In the genomic region with DNA sequence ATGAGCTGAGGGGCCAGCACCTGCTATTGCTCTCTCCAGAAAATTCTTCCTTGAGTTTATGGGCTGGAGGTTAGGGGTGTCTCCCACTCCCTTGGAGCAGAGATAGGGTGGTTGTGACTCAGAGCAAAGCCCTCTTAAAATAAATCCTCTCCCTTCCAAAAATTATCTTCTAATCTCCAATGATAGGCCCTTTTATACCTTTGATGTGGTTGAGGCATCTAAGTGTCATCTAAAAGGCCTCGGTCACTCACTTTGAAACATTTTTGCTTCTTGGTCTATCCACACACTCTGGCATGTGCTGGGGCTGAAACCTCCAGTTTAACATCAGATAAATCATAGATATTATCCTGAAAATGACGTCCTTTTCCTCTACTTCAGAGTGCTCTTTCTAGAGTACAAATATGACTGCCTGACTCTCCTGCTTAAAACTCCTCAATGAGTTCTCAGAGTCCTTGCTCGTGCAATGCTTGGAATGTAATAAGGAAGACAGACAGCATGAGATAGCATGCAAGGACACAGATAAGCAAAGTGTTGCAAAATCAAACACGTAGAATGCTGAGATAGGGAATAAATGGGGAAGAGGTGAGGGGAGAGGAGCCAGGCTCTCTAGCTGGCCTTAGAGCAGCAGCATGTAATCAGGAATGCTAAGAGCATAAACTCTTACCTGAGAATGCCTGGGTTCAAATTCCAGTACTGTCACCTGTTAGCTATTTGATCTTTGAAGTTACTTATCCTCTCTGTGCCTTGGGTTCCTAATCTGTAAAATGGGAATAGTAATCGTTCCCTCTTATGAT, we compare ENCODE assay signal across 16 cellular contexts.
DNase-seq lines count a peak whose midpoint lies in the region; ATAC-seq, FAIRE-seq and TF ChIP-seq lines count a peak whose summit lies in the region.
"Had no signal": no experiment of that assay in that cellular context is flagged by ENCODE, and none has a peak within 500 bp of the region (broad histone marks: within the 10 kb centered on the region; RNA-seq: fewer than 3 reads in every experiment).

No MANE protein-coding gene starts in this region.

- 59% methylated on average over 5 of the region's 5 CpGs for WGBS in A549 (ENCODE audit: missing lambda C conversion rate)
- WGBS in mesodermal cell (ENCODE audit: insufficient coverage in 2 of 2), 2 experiments = 60 to 61% methylated on average over 3 of the region's 5 CpGs

- H3K4me1 Mint-ChIP-seq in naive thymus-derived CD4-positive, alpha-beta T cell = no peaks in the 10 kb centered on the region
- H3K4me1 Mint-ChIP-seq: activated B cell treated with CpG ODN at 0.5 μM for 24 hours had no signal

- H3K27ac ChIP-seq in A549 = peak overlapping the region; percentile 38 to 57; a peak in 4 of 6 replicates
- peak overlapping the region; percentile 25 for H3K27ac ChIP-seq in mesodermal cell (ENCODE audit: low read depth, low read length, severe bottlenecking)
- H3K27ac ChIP-seq in naive thymus-derived CD4-positive, alpha-beta T cell (ENCODE audit: low read depth, low read length) = no peak overlapping the region
- H3K27ac ChIP-seq: KMS-11 had no signal

- DNase-seq in A549 (ENCODE audit: low read depth in 1 of 2, low spot score in 1 of 2) (no peak), NCI-H226 (peak; percentile 97), erythroblast (lab: John Stamatoyannopoulos, UW) (peak; percentile 55 to 61), NCI-H345 treated with DMSO at 0.1 percent for 48 hours (lab: John Stamatoyannopoulos, UW; ENCODE audit: unreplicated experiment) (no peak), activated gamma-delta T cell treated with Interleukin-2 at 50 U/mL for 16 hours (no peak)
- no peak for DNase-seq in naive thymus-derived CD4-positive, alpha-beta T cell
- DNase-seq in activated CD4-positive, alpha-beta T cell treated with anti-CD3 and anti-CD28 coated beads, Interleukin-2, amount 50 U/mL, for 1 hour = no peak
- DNase-seq: activated B cell treated with CpG ODN at 0.5 μM for 24 hours; activated T-cell treated with anti-CD3 and anti-CD28 coated beads, Interleukin-2, amount 50 U/mL, for 1 hour; NCI-H2029 treated with DMSO at 0.1 percent for 48 hours; nucleus accumbens; stimulated activated CD8-positive, alpha-beta memory T cell treated with anti-CD3 and anti-CD28 coated beads, Interleukin-4, amount 100 ng/mL, for 48 hours had no signal

- FAIRE-seq in A549 (lab: Jason Lieb, UNC) = no peak
- FAIRE-seq: frontal cortex, urothelium cell line had no signal

- peak; percentile 30 to 52; a peak in 4 of 6 replicates for ATAC-seq in A549
- ATAC-seq in naive thymus-derived CD4-positive, alpha-beta T cell = no peak

- POLR2A ChIA-PET in A549 (lab: Yijun Ruan, JAX) = interaction anchor here (2.3 kb wide), 1 partner anchor 374 kb away, joined by 8 read pairs; a partner anchor contains a TSS
- POLR2A ChIA-PET in naive thymus-derived CD4-positive, alpha-beta T cell (lab: Charles Lee) = no interaction called here

- intact Hi-C loops in naive thymus-derived CD4-positive, alpha-beta T cell (cut with micrococcal nuclease) = no loop called here

- H3K4me1 ChIP-seq in A549 (peaks cover 32% of the 10 kb centered on the region), mesodermal cell (ENCODE audit: control insufficient read depth, insufficient read depth, low read length, poor library complexity, severe bottlenecking) (peaks cover 34% of the 10 kb centered on the region)
- no peaks in the 10 kb centered on the region for H3K4me1 ChIP-seq in naive thymus-derived CD4-positive, alpha-beta T cell (ENCODE audit: control insufficient read depth in 2 of 2, insufficient read depth in 2 of 2, low read length in 2 of 2)

- H3K9me3 ChIP-seq in A549 (no peaks in the 10 kb centered on the region), mesodermal cell (ENCODE audit: control insufficient read depth, low read length) (no peaks in the 10 kb centered on the region)
- no peaks in the 10 kb centered on the region for H3K9me3 ChIP-seq in naive thymus-derived CD4-positive, alpha-beta T cell (ENCODE audit: control insufficient read depth in 2 of 3, low read length in 3 of 3)

- H3K4me3 ChIP-seq in A549 = no peak overlapping the region
- no peak overlapping the region for H3K4me3 ChIP-seq in mesodermal cell (ENCODE audit: extremely low read depth, insufficient read depth, low read length, poor library complexity, severe bottlenecking)
- H3K4me3 ChIP-seq in naive thymus-derived CD4-positive, alpha-beta T cell (ENCODE audit: low read length) = no peak overlapping the region

- H3K36me3 ChIP-seq in mesodermal cell (ENCODE audit: control insufficient read depth, insufficient read depth, low read length) = no peaks in the 10 kb centered on the region
- no peaks in the 10 kb centered on the region for H3K36me3 ChIP-seq in naive thymus-derived CD4-positive, alpha-beta T cell (ENCODE audit: control insufficient read depth in 2 of 3, insufficient read depth in 3 of 3, low read length in 3 of 3)

- peak overlapping the region; percentile 25; the same call in 2 of the 3 replicates for H3K4me2 ChIP-seq in A549
- H3K4me2 ChIP-seq: KMS-11 had no signal

- H3K9me3 Mint-ChIP-seq in naive thymus-derived CD4-positive, alpha-beta T cell = no peaks in the 10 kb centered on the region
- H3K9me3 Mint-ChIP-seq: activated B cell treated with CpG ODN at 0.5 μM for 24 hours had no signal

- H3K27ac Mint-ChIP-seq in naive thymus-derived CD4-positive, alpha-beta T cell = no peak overlapping the region
- H3K27ac Mint-ChIP-seq: activated B cell treated with CpG ODN at 0.5 μM for 24 hours had no signal

- TF ChIP-seq POLR2A in A549 (IDR thresholded peaks at IDR 0.05; ENCODE audit: low read length) (no peak), erythroblast (IDR thresholded peaks at IDR 0.05; ENCODE audit: low read length) (no peak)

- TF ChIP-seq CTCF in A549 (IDR thresholded peaks at IDR 0.05) = no peak

- CTCF ChIA-PET in A549 (lab: Yijun Ruan, JAX) = no interaction called here
- CTCF ChIA-PET in naive thymus-derived CD4-positive, alpha-beta T cell (lab: Charles Lee) = no interaction called here

- peaks cover 0 to 18% (median 7%) of the 10 kb centered on the region in 5 donors for H3K27me3 Mint-ChIP-seq in naive thymus-derived CD4-positive, alpha-beta T cell
- H3K27me3 Mint-ChIP-seq: activated B cell treated with CpG ODN at 0.5 μM for 24 hours had no signal

- TF ChIP-seq EP300 in A549 (IDR thresholded peaks at IDR 0.05) = peak in 1 of 2 experiments; percentile 28; a peak in 1 of 5 replicates

- no peak for TF ChIP-seq RAD21 in A549 (conservative IDR thresholded peaks at IDR 0.05 in 1 of 2, IDR thresholded peaks at IDR 0.05 in 1 of 2)

- H3K27me3 ChIP-seq in naive thymus-derived CD4-positive, alpha-beta T cell (ENCODE audit: control insufficient read depth in 2 of 2, insufficient read depth in 2 of 2, low read length in 2 of 2) = no peaks in the 10 kb centered on the region

- H3K4me3 Mint-ChIP-seq in naive thymus-derived CD4-positive, alpha-beta T cell = no peak overlapping the region
- H3K4me3 Mint-ChIP-seq: activated B cell treated with CpG ODN at 0.5 μM for 24 hours had no signal

- H3K36me3 Mint-ChIP-seq in naive thymus-derived CD4-positive, alpha-beta T cell = no peaks in the 10 kb centered on the region

TF ChIP-seq in A549, 52 proteins besides CTCF, POLR2A, EP300 and RAD21:
- no peak for TF ChIP-seq HOXB13 (CRISPR knock-in tag; IDR thresholded peaks at IDR 0.05; ENCODE audit: low read depth)
- no peak for TF ChIP-seq RFX5 (IDR thresholded peaks at IDR 0.05)
- TF ChIP-seq RCOR1 (IDR thresholded peaks at IDR 0.05; ENCODE audit: low read depth, low read length) = no peak
- TF ChIP-seq, protein P1, sequence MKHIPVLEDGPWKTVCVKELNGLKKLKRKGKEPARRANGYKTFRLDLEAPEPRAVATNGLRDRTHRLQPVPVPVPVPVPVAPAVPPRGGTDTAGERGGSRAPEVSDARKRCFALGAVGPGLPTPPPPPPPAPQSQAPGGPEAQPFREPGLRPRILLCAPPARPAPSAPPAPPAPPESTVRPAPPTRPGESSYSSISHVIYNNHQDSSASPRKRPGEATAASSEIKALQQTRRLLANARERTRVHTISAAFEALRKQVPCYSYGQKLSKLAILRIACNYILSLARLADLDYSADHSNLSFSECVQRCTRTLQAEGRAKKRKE (CRISPR knock-in tag; IDR thresholded peaks at IDR 0.05; ENCODE audit: low read depth) = no peak
- peak in 1 of 2 experiments; percentile 43; a peak in 1 of 4 replicates for TF ChIP-seq CEBPB (IDR thresholded peaks at IDR 0.05)

Comparison
In these comparisons a context has a peak if more than half of its experiments do, and no peak if none do; other contexts are left out.
1. DNase-seq: peak in NCI-H226 (single experiment) and erythroblast (2 of 2); none in A549 (0 of 2), naive thymus-derived CD4-positive, alpha-beta T cell (0 of 9), activated CD4-positive, alpha-beta T cell treated with anti-CD3 and anti-CD28 coated beads, Interleukin-2, amount 50 U/mL, for 1 hour (single experiment), NCI-H345 treated with DMSO at 0.1 percent for 48 hours (single experiment) and activated gamma-delta T cell treated with Interleukin-2 at 50 U/mL for 16 hours (single experiment).